23 cellular contexts compared by ENCODE assay signal in genomic region chr5:175531361-175531760, GRCh38. TPM values are rescaled to one million over a fixed set of nuclear protein-coding genes. Genes with fewer than 3 reads are reported as not detected.
DNase-seq lines count a peak whose midpoint lies in the region; ATAC-seq, FAIRE-seq and TF ChIP-seq lines count a peak whose summit lies in the region.
"Had no signal": no experiment of that assay in that cellular context is flagged by ENCODE, and none has a peak within 500 bp of the region (broad histone marks: within the 10 kb centered on the region; RNA-seq: fewer than 3 reads in every experiment).

No MANE protein-coding gene starts in this region.

- POLR2A ChIA-PET in activated CD4-positive, alpha-beta T cell treated with anti-CD3 and anti-CD28 coated beads, Interleukin-2, amount 10 ng/mL, durations not matched to agents 7 days and 5 days (lab: Charles Lee) = no interaction called here
- POLR2A ChIA-PET in HepG2 (lab: Yijun Ruan, JAX) = no interaction called here

- H3K9me3 Mint-ChIP-seq in activated CD4-positive, alpha-beta T cell treated with anti-CD3 and anti-CD28 coated beads, Interleukin-2, amount 10 ng/mL, durations not matched to agents 7 days and 5 days = no peaks in the 10 kb centered on the region
- H3K9me3 Mint-ChIP-seq: CD4-positive, alpha-beta memory T cell had no signal

- no peaks in the 10 kb centered on the region for H3K27me3 Mint-ChIP-seq in activated CD4-positive, alpha-beta T cell treated with anti-CD3 and anti-CD28 coated beads, Interleukin-2, amount 10 ng/mL, durations not matched to agents 7 days and 5 days
- H3K27me3 Mint-ChIP-seq: CD4-positive, alpha-beta memory T cell had no signal

- H3K27me3 ChIP-seq in HepG2 (ENCODE audit: control insufficient read depth in 1 of 2, insufficient read depth in 2 of 2, low read length in 2 of 2) = no peaks in the 10 kb centered on the region
- no peaks in the 10 kb centered on the region for H3K27me3 ChIP-seq in right lobe of liver
- H3K27me3 ChIP-seq: BLaER1 treated with 17β-estradiol and CSF1 and Interleukin-3, amounts not matched to agents 10 nM and 100 nM had no signal

- no peak for TF ChIP-seq CTCF in HepG2 (CRISPR knock-in tag; IDR thresholded peaks at IDR 0.05)
- no peak for TF ChIP-seq CTCF in right lobe of liver (IDR thresholded peaks at IDR 0.05)

- H3K4me1 ChIP-seq in HepG2 (ENCODE audit: insufficient read depth, low read length) (no peaks in the 10 kb centered on the region), right lobe of liver (no peaks in the 10 kb centered on the region)
- H3K4me1 ChIP-seq: Caco-2 had no signal

- no peak overlapping the region for H3K4me3 Mint-ChIP-seq in activated CD4-positive, alpha-beta T cell treated with anti-CD3 and anti-CD28 coated beads, Interleukin-2, amount 10 ng/mL, durations not matched to agents 7 days and 5 days
- H3K4me3 Mint-ChIP-seq: CD4-positive, alpha-beta memory T cell had no signal

- H4K20me1 ChIP-seq in HepG2 (ENCODE audit: insufficient read depth, low read length) = peaks cover 5% of the 10 kb centered on the region; the same call in 1 of the 2 replicates
- H4K20me1 ChIP-seq: BLaER1 treated with 17β-estradiol and CSF1 and Interleukin-3, amounts not matched to agents 10 nM and 100 nM had no signal

- TF ChIP-seq POLR2A in HepG2 (IDR thresholded peaks at IDR 0.05; ENCODE audit: insufficient read depth in 1 of 2, low read depth in 2 of 2, low read length in 2 of 2) (no peak), right lobe of liver (IDR thresholded peaks at IDR 0.05) (no peak)

- 93% methylated on average over 2 of the region's 2 CpGs for WGBS in HepG2 (ENCODE audit: low lambda C conversion rate)
- WGBS in right lobe of liver (ENCODE audit: insufficient coverage, low coverage, low lambda C conversion rate, missing lambda C conversion rate) = 26% methylated on average over 2 of the region's 2 CpGs

- intact Hi-C loops in HepG2 (cut with micrococcal nuclease; ENCODE audit: unreplicated experiment) (no loop called here), right lobe of liver (cut with DNase I) (loop anchor here in 1 of 2 donors (10.0 kb wide), 1 partner anchor 173 kb away; no protein-coding TSS in a partner anchor)

- CTCF ChIA-PET in activated CD4-positive, alpha-beta T cell treated with anti-CD3 and anti-CD28 coated beads, Interleukin-2, amount 10 ng/mL, durations not matched to agents 7 days and 5 days (lab: Charles Lee) = interaction anchor here (1.1 to 1.5 kb wide), 2 partner anchors 10 to 188 kb away, joined by 3 to 4 read pairs; no protein-coding TSS in a partner anchor
- CTCF ChIA-PET in HepG2 (lab: Yijun Ruan, JAX; ENCODE audit: low intra/inter-chr PET ratio, low total read pairs) = no interaction called here

- no peak overlapping the region for H3K9ac ChIP-seq in HepG2 (ENCODE audit: insufficient read depth, low read depth, low read length)
- H3K9ac ChIP-seq: BLaER1 treated with 17β-estradiol and CSF1 and Interleukin-3, amounts not matched to agents 10 nM and 100 nM had no signal

- H2AFZ ChIP-seq in HepG2 (ENCODE audit: low read length) = no peak overlapping the region

- no peak overlapping the region for H3K27ac ChIP-seq in HepG2 (ENCODE audit: extremely low read length, insufficient read depth, low read length)
- no peak overlapping the region for H3K27ac ChIP-seq in right lobe of liver
- H3K27ac ChIP-seq: BLaER1 treated with 17β-estradiol and CSF1 and Interleukin-3, amounts not matched to agents 10 nM and 100 nM had no signal

- ATAC-seq in HepG2 (no peak), right lobe of liver (no peak), GM21619 (IDR thresholded peaks at IDR 0.05; ENCODE audit: unreplicated experiment) (no peak)
- ATAC-seq: Panc1 had no signal

- H3K9me3 ChIP-seq in HepG2 (ENCODE audit: low read length) (no peaks in the 10 kb centered on the region), right lobe of liver (no peaks in the 10 kb centered on the region)
- H3K9me3 ChIP-seq: BLaER1 treated with 17β-estradiol and CSF1 and Interleukin-3, amounts not matched to agents 10 nM and 100 nM; Caco-2 had no signal

- H3K36me3 ChIP-seq in HepG2 (replicated peaks in 1 of 2; ENCODE audit: control insufficient read depth in 1 of 2, insufficient read depth in 2 of 2, low read length in 2 of 2) (peaks cover 4 to 22% of the 10 kb centered on the region in 2 experiments; a peak in 4 of 5 replicates), right lobe of liver (peaks cover 0 to 29% (median 16%) of the 10 kb centered on the region in 4 donors)

- H3K4me3 ChIP-seq in HepG2 (replicated peaks in 1 of 3; ENCODE audit: insufficient read depth in 1 of 3, low read depth in 2 of 3, low read length in 3 of 3) (no peak overlapping the region), right lobe of liver (no peak overlapping the region)
- H3K4me3 ChIP-seq: BLaER1 treated with 17β-estradiol and CSF1 and Interleukin-3, amounts not matched to agents 10 nM and 100 nM had no signal

- no peak for DNase-seq in activated CD4-positive, alpha-beta T cell treated with anti-CD3 and anti-CD28 coated beads, Interleukin-2, amount 10 ng/mL, durations not matched to agents 7 days and 5 days
- DNase-seq in activated CD4-positive, alpha-beta T cell treated with anti-CD3 and anti-CD28 coated beads for 1 hour = no peak
- no peak for DNase-seq in HepG2 (ENCODE audit: low spot score)
- no peak for DNase-seq in right lobe of liver
- DNase-seq in dermis blood vessel endothelial cell = peak; percentile 28
- DNase-seq in stimulated activated CD4-positive, alpha-beta T cell treated with anti-CD3 and anti-CD28 coated beads, Interleukin-15, amount 100 ng/mL, for 24 hours = no peak
- DNase-seq: 8988T; Caco-2; CD4-positive, alpha-beta memory T cell; DMS153; H7; IMR-90; NCI-H1105; NCI-H146; NCI-H2029; NCI-H2227 treated with DMSO at 0.1 percent for 48 hours; NCI-H510A; SIG-M5 had no signal

- H3K4me2 ChIP-seq in HepG2 (ENCODE audit: low read depth, low read length) = no peak overlapping the region
- H3K4me2 ChIP-seq: BLaER1 treated with 17β-estradiol and CSF1 and Interleukin-3, amounts not matched to agents 10 nM and 100 nM had no signal

- no peaks in the 10 kb centered on the region for H3K79me2 ChIP-seq in HepG2 (ENCODE audit: insufficient read depth, low read length)

- no TSS peak for BruUV-seq in HepG2 (replicated peaks; lab: Mats Ljungman, UMichigan)

- no peak for TF ChIP-seq RAD21 in HepG2 (CRISPR knock-in tag; IDR thresholded peaks at IDR 0.05)

- in situ Hi-C loops in HepG2 (cut with HindIII; ENCODE audit: extremely low pct_ligation_motif_present, low pct_unique_long_range_greater_than_20kb) = loop anchor here (25.0 kb wide), 1 partner anchor 356 kb away; no protein-coding TSS in a partner anchor

- H3K27ac Mint-ChIP-seq in activated CD4-positive, alpha-beta T cell treated with anti-CD3 and anti-CD28 coated beads, Interleukin-2, amount 10 ng/mL, durations not matched to agents 7 days and 5 days = peak overlapping the region; percentile 17

- peaks cover 26% of the 10 kb centered on the region for H3K36me3 Mint-ChIP-seq in activated CD4-positive, alpha-beta T cell treated with anti-CD3 and anti-CD28 coated beads, Interleukin-2, amount 10 ng/mL, durations not matched to agents 7 days and 5 days (ENCODE audit: low read depth)

- FAIRE-seq in HepG2 (lab: Jason Lieb, UNC) = no peak
- FAIRE-seq: GM12891, HTR-8/SVneo had no signal

- peaks cover 37% of the 10 kb centered on the region for H3K4me1 Mint-ChIP-seq in activated CD4-positive, alpha-beta T cell treated with anti-CD3 and anti-CD28 coated beads, Interleukin-2, amount 10 ng/mL, durations not matched to agents 7 days and 5 days

- TF ChIP-seq EP300 in HepG2 (IDR thresholded peaks at IDR 0.05; ENCODE audit: low read depth in 2 of 2, low read length in 2 of 2) (no peak), HepG2 (CRISPR knock-in tag; IDR thresholded peaks at IDR 0.05; ENCODE audit: borderline replicate concordance) (no peak)

TF ChIP-seq in HepG2, 621 proteins besides CTCF, POLR2A, EP300 and RAD21 (continues in another document):
- peak; percentile 34 for TF ChIP-seq RBM22 (optimal IDR thresholded peaks at IDR 0.05; ENCODE audit: low read length)
- no peak for TF ChIP-seq ZBTB42 (CRISPR knock-in tag; IDR thresholded peaks at IDR 0.05)
- TF ChIP-seq, protein P1, sequence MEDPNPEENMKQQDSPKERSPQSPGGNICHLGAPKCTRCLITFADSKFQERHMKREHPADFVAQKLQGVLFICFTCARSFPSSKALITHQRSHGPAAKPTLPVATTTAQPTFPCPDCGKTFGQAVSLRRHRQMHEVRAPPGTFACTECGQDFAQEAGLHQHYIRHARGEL (CRISPR knock-in tag; IDR thresholded peaks at IDR 0.05) = no peak
- no peak; the same call in 1 of the 2 replicates for TF ChIP-seq POLR2AphosphoS5 (IDR thresholded peaks at IDR 0.05; ENCODE audit: low read depth, low read length)
- TF ChIP-seq MXD4 (CRISPR knock-in tag; IDR thresholded peaks at IDR 0.05) = no peak
- no peak for TF ChIP-seq ARID2 (CRISPR knock-in tag; IDR thresholded peaks at IDR 0.05; ENCODE audit: borderline replicate concordance)

RNA-seq across cellular contexts. Expression of gene SFXN1, which starts 53.0 kb away (rescaled TPM):
- total RNA-seq in activated CD4-positive, alpha-beta T cell treated with anti-CD3 and anti-CD28 coated beads, Interleukin-2, amount 10 ng/mL, durations not matched to agents 7 days and 5 days = 100 to 1,000 TPM; 149 to 163 TPM
- total RNA-seq in HepG2 (2016; rRNA removed; fragmentation: Illumina TruSeq; extraction: Trizol) = 122 and 171 TPM in 2 replicates
- 25.6 and 31.9 TPM in 2 replicates for total RNA-seq in HepG2 (2016; cell fraction: cytosol; rRNA removed; fragmentation: Illumina TruSeq; extraction: Trizol; ENCODE audit: low read depth)
- total RNA-seq in HepG2 (2016; cell fraction: insoluble cytoplasmic fraction; rRNA removed; fragmentation: Illumina TruSeq; extraction: Trizol) = 115 and 180 TPM in 2 replicates
- 61.2 and 64.1 TPM in 2 replicates for total RNA-seq in HepG2 (2016; cell fraction: membrane; rRNA removed; fragmentation: Illumina TruSeq; extraction: Trizol)
- total RNA-seq in HepG2 (2016; cell fraction: nucleus; rRNA removed; fragmentation: Illumina TruSeq; extraction: Trizol) = 61.7 and 62.4 TPM in 2 replicates
- polyA plus RNA-seq in HepG2 (2011; rRNA removed) = 130 and 135 TPM in 2 replicates
- 114 and 150 TPM in 2 replicates for polyA plus RNA-seq in HepG2 (2011; cell fraction: cytosol; rRNA removed)
- polyA plus RNA-seq in HepG2 (2011; cell fraction: nucleus; rRNA removed) = 85.0 and 100 TPM in 2 replicates
- polyA plus RNA-seq in HepG2 (2012) = 117 and 127 TPM in 2 replicates
- polyA plus RNA-seq in HepG2 (2016; cell fraction: cytosol; fragmentation: Illumina TruSeq; extraction: Trizol; ENCODE audit: low read depth) = 16.6 and 20.5 TPM in 2 replicates
- polyA plus RNA-seq in HepG2 (2016; cell fraction: insoluble cytoplasmic fraction; fragmentation: Illumina TruSeq; extraction: Trizol; ENCODE audit: low read depth) = 111 and 120 TPM in 2 replicates
- 26.8 and 27.4 TPM in 2 replicates for polyA plus RNA-seq in HepG2 (2016; cell fraction: membrane; fragmentation: Illumina TruSeq; extraction: Trizol; ENCODE audit: low read depth)
- polyA plus RNA-seq in HepG2 (2016; cell fraction: nucleus; fragmentation: Illumina TruSeq; extraction: Trizol; ENCODE audit: insufficient read depth, low read depth) = 57.1 and 59.3 TPM in 2 replicates
- 225 and 261 TPM in 2 replicates for polyA minus RNA-seq in HepG2 (2011; rRNA and poly(A)+ RNA removed; ENCODE audit: low replicate concordance)
- 93.0 and 118 TPM in 2 replicates for polyA minus RNA-seq in HepG2 (2011; cell fraction: cytosol; rRNA and poly(A)+ RNA removed)
- polyA minus RNA-seq in HepG2 (2011; cell fraction: nucleus; rRNA and poly(A)+ RNA removed) = 119 and 123 TPM in 2 replicates
- 100 to 1,000 TPM in 2 of 6 experiments, 10 to 100 TPM in 4; 58.9 to 123 (median 89.1) TPM for total RNA-seq in right lobe of liver
- total RNA-seq in dermis blood vessel endothelial cell = 109 and 176 TPM in 2 replicates
